In genomic region chr11:124865181-124865901, GRCh38 we compare ENCODE assay signal across 1 cellular context.
TF ChIP-seq lines count a peak whose summit lies in the region.

A gene with protein sequence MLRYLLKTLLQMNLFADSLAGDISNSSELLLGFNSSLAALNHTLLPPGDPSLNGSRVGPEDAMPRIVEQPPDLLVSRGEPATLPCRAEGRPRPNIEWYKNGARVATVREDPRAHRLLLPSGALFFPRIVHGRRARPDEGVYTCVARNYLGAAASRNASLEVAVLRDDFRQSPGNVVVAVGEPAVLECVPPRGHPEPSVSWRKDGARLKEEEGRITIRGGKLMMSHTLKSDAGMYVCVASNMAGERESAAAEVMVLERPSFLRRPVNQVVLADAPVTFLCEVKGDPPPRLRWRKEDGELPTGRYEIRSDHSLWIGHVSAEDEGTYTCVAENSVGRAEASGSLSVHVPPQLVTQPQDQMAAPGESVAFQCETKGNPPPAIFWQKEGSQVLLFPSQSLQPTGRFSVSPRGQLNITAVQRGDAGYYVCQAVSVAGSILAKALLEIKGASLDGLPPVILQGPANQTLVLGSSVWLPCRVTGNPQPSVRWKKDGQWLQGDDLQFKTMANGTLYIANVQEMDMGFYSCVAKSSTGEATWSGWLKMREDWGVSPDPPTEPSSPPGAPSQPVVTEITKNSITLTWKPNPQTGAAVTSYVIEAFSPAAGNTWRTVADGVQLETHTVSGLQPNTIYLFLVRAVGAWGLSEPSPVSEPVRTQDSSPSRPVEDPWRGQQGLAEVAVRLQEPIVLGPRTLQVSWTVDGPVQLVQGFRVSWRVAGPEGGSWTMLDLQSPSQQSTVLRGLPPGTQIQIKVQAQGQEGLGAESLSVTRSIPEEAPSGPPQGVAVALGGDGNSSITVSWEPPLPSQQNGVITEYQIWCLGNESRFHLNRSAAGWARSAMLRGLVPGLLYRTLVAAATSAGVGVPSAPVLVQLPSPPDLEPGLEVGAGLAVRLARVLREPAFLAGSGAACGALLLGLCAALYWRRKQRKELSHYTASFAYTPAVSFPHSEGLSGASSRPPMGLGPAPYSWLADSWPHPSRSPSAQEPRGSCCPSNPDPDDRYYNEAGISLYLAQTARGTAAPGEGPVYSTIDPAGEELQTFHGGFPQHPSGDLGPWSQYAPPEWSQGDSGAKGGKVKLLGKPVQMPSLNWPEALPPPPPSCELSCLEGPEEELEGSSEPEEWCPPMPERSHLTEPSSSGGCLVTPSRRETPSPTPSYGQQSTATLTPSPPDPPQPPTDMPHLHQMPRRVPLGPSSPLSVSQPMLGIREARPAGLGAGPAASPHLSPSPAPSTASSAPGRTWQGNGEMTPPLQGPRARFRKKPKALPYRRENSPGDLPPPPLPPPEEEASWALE (N-terminal part only) (plus strand): TSS chr11:124865432. CDS start chr11:124865578, 146 bp downstream.

TF ChIP-seq in A549, 52 proteins besides CTCF, POLR2A, EP300 and RAD21 (continued from another document):
- TF ChIP-seq BCL3 (IDR thresholded peaks at IDR 0.05) (no peak), ZFP36 (IDR thresholded peaks at IDR 0.05; ENCODE audit: borderline replicate concordance, partially characterized antibody) (no peak), ESRRA (IDR thresholded peaks at IDR 0.05; ENCODE audit: borderline replicate concordance, low read length) (no peak), RCOR1 (IDR thresholded peaks at IDR 0.05; ENCODE audit: low read depth, low read length) (no peak), MAZ (IDR thresholded peaks at IDR 0.05; ENCODE audit: borderline replicate concordance, low read depth, low read length) (no peak), FOXS1 (CRISPR knock-in tag; IDR thresholded peaks at IDR 0.05) (no peak), RARB (CRISPR knock-in tag; IDR thresholded peaks at IDR 0.05) (no peak), REST (IDR thresholded peaks at IDR 0.05) (no peak)
- TF ChIP-seq, protein P1, sequence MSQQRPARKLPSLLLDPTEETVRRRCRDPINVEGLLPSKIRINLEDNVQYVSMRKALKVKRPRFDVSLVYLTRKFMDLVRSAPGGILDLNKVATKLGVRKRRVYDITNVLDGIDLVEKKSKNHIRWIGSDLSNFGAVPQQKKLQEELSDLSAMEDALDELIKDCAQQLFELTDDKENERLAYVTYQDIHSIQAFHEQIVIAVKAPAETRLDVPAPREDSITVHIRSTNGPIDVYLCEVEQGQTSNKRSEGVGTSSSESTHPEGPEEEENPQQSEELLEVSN (IDR thresholded peaks at IDR 0.05; ENCODE audit: borderline replicate concordance, low read depth): no peak
- TF ChIP-seq, protein P2, sequence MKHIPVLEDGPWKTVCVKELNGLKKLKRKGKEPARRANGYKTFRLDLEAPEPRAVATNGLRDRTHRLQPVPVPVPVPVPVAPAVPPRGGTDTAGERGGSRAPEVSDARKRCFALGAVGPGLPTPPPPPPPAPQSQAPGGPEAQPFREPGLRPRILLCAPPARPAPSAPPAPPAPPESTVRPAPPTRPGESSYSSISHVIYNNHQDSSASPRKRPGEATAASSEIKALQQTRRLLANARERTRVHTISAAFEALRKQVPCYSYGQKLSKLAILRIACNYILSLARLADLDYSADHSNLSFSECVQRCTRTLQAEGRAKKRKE (CRISPR knock-in tag; IDR thresholded peaks at IDR 0.05; ENCODE audit: low read depth): no peak
